ENCODE assay signal across 1 cellular context in the genomic region with DNA sequence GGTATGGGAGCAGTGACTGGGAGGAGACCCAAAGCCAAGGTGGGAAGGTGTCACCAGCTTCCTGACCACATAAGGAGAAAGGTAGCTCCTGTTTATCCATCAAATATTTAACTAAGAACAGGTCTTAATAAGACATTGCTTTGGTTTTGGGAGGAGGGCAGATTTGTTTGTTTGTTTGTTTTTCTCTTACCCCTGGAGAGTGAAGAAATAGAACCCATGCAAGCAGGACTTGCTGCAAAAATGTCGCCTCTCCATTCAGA.
TF ChIP-seq lines count a peak whose summit lies in the region.

No MANE protein-coding gene starts in this region.

TF ChIP-seq in IMR-90, 13 proteins besides CTCF, POLR2A, EP300 and RAD21 (continued from another document):
- TF ChIP-seq MXI1 (IDR thresholded peaks at IDR 0.05; ENCODE audit: borderline replicate concordance, low read depth, low read length) (no peak), RFX5 (IDR thresholded peaks at IDR 0.05; ENCODE audit: low read depth, low read length) (no peak), FOS (IDR thresholded peaks at IDR 0.05; ENCODE audit: low read depth, low read length) (no peak), CEBPB (IDR thresholded peaks at IDR 0.05; ENCODE audit: low read depth, low read length) (no peak), MAZ (IDR thresholded peaks at IDR 0.05; ENCODE audit: borderline replicate concordance, low read depth, low read length) (no peak), BHLHE40 (IDR thresholded peaks at IDR 0.05; ENCODE audit: low read depth, low read length) (no peak), CHD1 (IDR thresholded peaks at IDR 0.05; ENCODE audit: low read depth, low read length) (no peak), SMC3 (IDR thresholded peaks at IDR 0.05; ENCODE audit: low read depth, low read length) (no peak), RCOR1 (IDR thresholded peaks at IDR 0.05; ENCODE audit: insufficient replicate concordance, low read length) (no peak), NFE2L2 (IDR thresholded peaks at IDR 0.05; ENCODE audit: low read depth, low read length) (no peak)
- TF ChIP-seq, protein P1, sequence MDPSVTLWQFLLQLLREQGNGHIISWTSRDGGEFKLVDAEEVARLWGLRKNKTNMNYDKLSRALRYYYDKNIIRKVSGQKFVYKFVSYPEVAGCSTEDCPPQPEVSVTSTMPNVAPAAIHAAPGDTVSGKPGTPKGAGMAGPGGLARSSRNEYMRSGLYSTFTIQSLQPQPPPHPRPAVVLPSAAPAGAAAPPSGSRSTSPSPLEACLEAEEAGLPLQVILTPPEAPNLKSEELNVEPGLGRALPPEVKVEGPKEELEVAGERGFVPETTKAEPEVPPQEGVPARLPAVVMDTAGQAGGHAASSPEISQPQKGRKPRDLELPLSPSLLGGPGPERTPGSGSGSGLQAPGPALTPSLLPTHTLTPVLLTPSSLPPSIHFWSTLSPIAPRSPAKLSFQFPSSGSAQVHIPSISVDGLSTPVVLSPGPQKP (IDR thresholded peaks at IDR 0.05; ENCODE audit: borderline replicate concordance, low read depth, low read length), result no peak
